In the genomic region with DNA sequence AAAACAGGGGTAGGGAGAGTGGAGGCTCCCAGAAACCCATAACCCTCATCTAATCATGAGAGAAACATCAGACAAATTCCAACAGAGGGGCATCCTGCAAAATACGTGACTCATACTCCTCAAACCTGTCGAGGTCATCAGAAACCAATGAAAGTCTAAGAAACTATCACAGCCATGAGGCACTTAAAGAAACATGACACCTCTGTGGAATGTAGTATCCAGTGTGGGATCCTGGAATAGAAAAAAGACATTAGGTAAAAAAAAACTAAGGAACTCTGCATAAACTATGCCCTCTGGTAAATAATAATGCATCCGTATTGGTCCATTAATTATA, we compare ENCODE assay signal across 9 cellular contexts. TPM values are rescaled to one million over a fixed set of nuclear protein-coding genes. Genes with fewer than 3 reads are reported as not detected.
DNase-seq lines count a peak whose midpoint lies in the region; ATAC-seq and TF ChIP-seq lines count a peak whose summit lies in the region.
"Had no signal": no experiment of that assay in that cellular context is flagged by ENCODE, and none has a peak within 500 bp of the region (broad histone marks: within the 10 kb centered on the region; RNA-seq: fewer than 3 reads in every experiment).

No MANE protein-coding gene starts in this region.

- POLR2A ChIA-PET in RWPE1 (lab: Yijun Ruan, JAX; ENCODE audit: low non-redundant PET) = no interaction called here

- CTCF ChIA-PET in RWPE1 (lab: Yijun Ruan, JAX) = no interaction called here

- H3K27ac ChIP-seq in RWPE1 = peak overlapping the region; percentile 91

- TF ChIP-seq CTCF in RWPE1 (conservative IDR thresholded peaks at IDR 0.05; ENCODE audit: low read depth) (no peak), fibroblast of pulmonary artery (IDR thresholded peaks at IDR 0.05; ENCODE audit: low read length, missing control alignments) (no peak)

- H3K4me3 ChIP-seq in fibroblast of pulmonary artery (replicated peaks; ENCODE audit: low read depth, low read length) = no peak overlapping the region

- ATAC-seq in GM19455 (IDR thresholded peaks at IDR 0.05; ENCODE audit: unreplicated experiment) = no peak
- ATAC-seq in HG03457 (IDR thresholded peaks at IDR 0.05; ENCODE audit: unreplicated experiment) = no peak

- DNase-seq in ELF-1 (ENCODE audit: low read depth, low spot score) (peak; percentile 66), RWPE1 (ENCODE audit: low spot score) (peak; percentile 88), fibroblast of pulmonary artery (ENCODE audit: low read depth) (peak; percentile 86), pulmonary artery endothelial cell (ENCODE audit: low read depth, low spot score) (peak; percentile 77), GDM1 (lab: John Stamatoyannopoulos, UW) (no peak)
- no peak for DNase-seq in stimulated activated CD4-positive, alpha-beta T cell treated with anti-CD3 and anti-CD28 coated beads, Interleukin-15, amount 100 ng/mL, for 24 hours
- DNase-seq: stimulated activated CD4-positive, alpha-beta T cell treated with anti-CD3 and anti-CD28 coated beads, Interleukin-4, amount 100 ng/mL, for 4 hours had no signal

RNA-seq across cellular contexts. Expression of gene CDH5, which starts 16.4 kb away (rescaled TPM):
- total RNA-seq in pulmonary artery endothelial cell = 512 and 580 TPM in 2 replicates

RNA-seq across cellular contexts. Expression of gene BEAN1, which starts 44.2 kb away (rescaled TPM):
- 0.26 TPM in 1 of 2 replicates, not detected in the other for total RNA-seq in pulmonary artery endothelial cell

Comparison
In these comparisons a context has a peak if more than half of its experiments do, and no peak if none do; other contexts are left out.
1. DNase-seq: peak in ELF-1 (single experiment), RWPE1 (single experiment), fibroblast of pulmonary artery (single experiment) and pulmonary artery endothelial cell (single experiment); none in GDM1 (single experiment) and stimulated activated CD4-positive, alpha-beta T cell treated with anti-CD3 and anti-CD28 coated beads, Interleukin-15, amount 100 ng/mL, for 24 hours (single experiment).